26 cellular contexts compared by ENCODE assay signal in the genomic region with DNA sequence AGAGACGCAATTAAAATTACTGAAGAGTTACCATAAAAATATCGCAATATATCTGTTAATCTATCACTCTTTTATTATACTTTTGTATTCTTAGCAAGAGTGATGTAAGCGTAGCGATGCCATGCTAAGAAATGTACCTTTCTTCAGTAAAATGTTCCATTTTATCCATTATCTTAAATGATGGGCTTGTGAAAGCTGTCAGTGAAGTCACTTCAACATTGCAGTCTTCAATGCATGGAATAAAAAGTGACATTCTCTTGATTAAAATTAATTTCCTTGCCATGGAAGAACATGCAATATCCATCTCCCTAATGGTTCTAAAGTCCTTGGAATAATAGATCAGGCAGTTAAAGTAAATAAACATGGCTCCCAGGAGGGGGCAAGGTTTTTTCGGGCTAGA.
"Had no signal": no experiment of that assay in that cellular context is flagged by ENCODE, and none has a peak within 500 bp of the region (broad histone marks: within the 10 kb centered on the region; RNA-seq: fewer than 3 reads in every experiment).

No MANE protein-coding gene starts in this region.

- H3K9ac ChIP-seq: neural progenitor cell, parathyroid adenoma had no signal

- H3K27ac ChIP-seq: neural progenitor cell, ovary, parathyroid adenoma, psoas muscle, right lobe of liver, sigmoid colon, stomach, thoracic aorta, thyroid gland, tibial nerve, upper lobe of left lung, vagina had no signal

- H3K4me1 ChIP-seq: neural progenitor cell, parathyroid adenoma, psoas muscle, right lobe of liver, sigmoid colon, stomach, tibial nerve, upper lobe of left lung, vagina had no signal

- H3K79me2 ChIP-seq: parathyroid adenoma had no signal

- H3K4me3 ChIP-seq: neural progenitor cell, ovary, psoas muscle, right lobe of liver, sigmoid colon, stomach, thoracic aorta, thyroid gland, tibial nerve, upper lobe of left lung, vagina had no signal

- H3K36me3 ChIP-seq: neural progenitor cell, ovary, right lobe of liver, sigmoid colon, stomach, thoracic aorta, thyroid gland, tibial nerve, upper lobe of left lung, vagina had no signal

- H3K4me2 ChIP-seq: neural progenitor cell had no signal

- DNase-seq: nephron progenitor cell; occipital lobe; ovary; posterior cingulate gyrus; psoas muscle; right cardiac atrium; right lobe of liver; sigmoid colon; small intestine; stimulated activated CD4-positive, alpha-beta T cell treated with anti-CD3 and anti-CD28 coated beads, Interleukin-15, amount 100 ng/mL, for 24 hours; stimulated activated CD4-positive, alpha-beta T cell treated with anti-CD3 and anti-CD28 coated beads, Interleukin-2, amount 100 ng/mL, for 24 hours; stimulated activated CD4-positive, alpha-beta T cell treated with anti-CD3 and anti-CD28 coated beads, Interleukin-2, amount 100 ng/mL, for 48 hours; stimulated activated CD4-positive, alpha-beta T cell treated with anti-CD3 and anti-CD28 coated beads, Interleukin-4, amount 100 ng/mL, for 24 hours; stimulated activated naive B cell treated with anti-CD40 and anti-IgM and Interleukin-4, amounts not matched to agents 10 μg/mL and 1 μg/mL and 100 μg/mL, for 72 hours; stimulated activated naive CD4-positive, alpha-beta T cell treated with Interleukin-2 at 50 U/mL for 16 hours; stomach; thyroid gland; trophoblast cell; upper lobe of left lung had no signal

- H3K27me3 ChIP-seq: neural progenitor cell, ovary, right lobe of liver, sigmoid colon, stomach, thyroid gland, tibial nerve, upper lobe of left lung, vagina had no signal

- ATAC-seq: natural killer cell treated with Interleukin-12 subunit alpha and Interleukin-12 subunit beta and Interleukin-15 and Interleukin-18, amount 100 ng/mL, for 72 hours; psoas muscle; right cardiac atrium; right lobe of liver; stimulated activated effector memory CD8-positive, alpha-beta T cell treated with anti-CD3 and anti-CD28 coated beads, Interleukin-12 subunit alpha, Interleukin-12 subunit beta, amount 100 ng/mL, for 72 hours; stimulated activated naive B cell treated with anti-CD40 and anti-IgM and Interleukin-4, amounts not matched to agents 10 μg/mL and 1 μg/mL and 100 μg/mL, for 72 hours had no signal
